1 cellular context compared by ENCODE assay signal in the genomic region with DNA sequence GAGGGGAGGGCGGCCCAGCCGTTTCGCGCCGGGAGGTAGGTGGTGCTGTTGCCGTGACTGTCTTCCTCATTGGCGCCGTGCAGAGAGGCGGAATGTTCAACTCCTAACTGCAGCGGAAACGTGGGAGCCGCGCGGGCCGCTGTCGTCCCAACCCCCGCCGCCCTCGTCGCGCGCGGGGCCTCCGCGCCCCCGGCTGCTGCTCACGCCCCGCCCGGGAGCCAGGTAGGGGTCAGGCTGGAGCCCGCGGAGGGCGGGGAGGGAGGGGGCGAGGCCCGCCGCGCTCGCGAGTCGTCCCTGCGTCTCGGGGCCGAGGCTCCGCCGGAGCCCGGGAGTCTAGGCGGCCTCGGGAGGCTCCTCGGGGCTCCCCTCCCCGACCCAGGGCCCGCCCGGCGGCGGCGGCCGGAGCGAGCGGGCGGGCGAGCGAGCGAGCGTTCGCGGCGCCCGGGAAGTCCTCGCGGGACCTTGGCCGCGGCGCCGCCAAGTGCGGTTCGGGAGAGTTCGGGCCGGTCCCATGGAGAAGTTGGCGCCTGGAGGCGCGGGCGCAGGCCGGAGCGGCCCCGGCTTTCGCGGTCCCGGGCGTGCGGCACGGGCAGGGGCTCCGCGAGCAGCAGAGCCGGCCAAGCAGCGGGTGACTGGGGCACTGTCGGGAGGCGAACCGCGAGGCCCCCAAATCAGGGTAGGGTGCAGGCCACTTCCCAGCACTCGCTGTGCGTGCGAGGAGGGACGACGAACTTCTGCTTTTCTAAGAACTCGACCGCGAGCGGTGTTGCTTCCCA.
TF ChIP-seq lines count a peak whose summit lies in the region.

Gene MAP3K20 (plus strand): TSS at position 66 of the 776 bp plus-strand sequence. CDS start 15,186 bp downstream, outside the sequence.

TF ChIP-seq in K562, 482 proteins besides CTCF, POLR2A, EP300 and RAD21 (continued from another document and continues in another):
- 0 out of 2 replicates have a peak, but pooled peaks have one; percentile 59 for TF ChIP-seq E2F5 (CRISPR knock-in tag; IDR thresholded peaks at IDR 0.05)
- TF ChIP-seq, protein P1, sequence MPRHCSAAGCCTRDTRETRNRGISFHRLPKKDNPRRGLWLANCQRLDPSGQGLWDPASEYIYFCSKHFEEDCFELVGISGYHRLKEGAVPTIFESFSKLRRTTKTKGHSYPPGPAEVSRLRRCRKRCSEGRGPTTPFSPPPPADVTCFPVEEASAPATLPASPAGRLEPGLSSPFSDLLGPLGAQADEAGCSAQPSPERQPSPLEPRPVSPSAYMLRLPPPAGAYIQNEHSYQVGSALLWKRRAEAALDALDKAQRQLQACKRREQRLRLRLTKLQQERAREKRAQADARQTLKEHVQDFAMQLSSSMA (CRISPR knock-in tag; IDR thresholded peaks at IDR 0.05) = no peak
- TF ChIP-seq RUNX1 (IDR thresholded peaks at IDR 0.05; ENCODE audit: low read depth) = 0 out of 2 replicates have a peak, but pooled peaks have one; percentile 15
- TF ChIP-seq GABPB1 (CRISPR knock-in tag; IDR thresholded peaks at IDR 0.05) = peak; percentile 41; the same call in 1 of the 2 replicates
- TF ChIP-seq ZNF253 (CRISPR knock-in tag; conservative IDR thresholded peaks at IDR 0.05) = no peak
- TF ChIP-seq NR3C1 (CRISPR knock-in tag; IDR thresholded peaks at IDR 0.05) = 0 out of 2 replicates have a peak, but pooled peaks have one; percentile 12
- TF ChIP-seq ILF3 (IDR thresholded peaks at IDR 0.05; ENCODE audit: borderline replicate concordance) = peak; percentile 48; the same call in 1 of the 2 replicates
- TF ChIP-seq, protein P2, sequence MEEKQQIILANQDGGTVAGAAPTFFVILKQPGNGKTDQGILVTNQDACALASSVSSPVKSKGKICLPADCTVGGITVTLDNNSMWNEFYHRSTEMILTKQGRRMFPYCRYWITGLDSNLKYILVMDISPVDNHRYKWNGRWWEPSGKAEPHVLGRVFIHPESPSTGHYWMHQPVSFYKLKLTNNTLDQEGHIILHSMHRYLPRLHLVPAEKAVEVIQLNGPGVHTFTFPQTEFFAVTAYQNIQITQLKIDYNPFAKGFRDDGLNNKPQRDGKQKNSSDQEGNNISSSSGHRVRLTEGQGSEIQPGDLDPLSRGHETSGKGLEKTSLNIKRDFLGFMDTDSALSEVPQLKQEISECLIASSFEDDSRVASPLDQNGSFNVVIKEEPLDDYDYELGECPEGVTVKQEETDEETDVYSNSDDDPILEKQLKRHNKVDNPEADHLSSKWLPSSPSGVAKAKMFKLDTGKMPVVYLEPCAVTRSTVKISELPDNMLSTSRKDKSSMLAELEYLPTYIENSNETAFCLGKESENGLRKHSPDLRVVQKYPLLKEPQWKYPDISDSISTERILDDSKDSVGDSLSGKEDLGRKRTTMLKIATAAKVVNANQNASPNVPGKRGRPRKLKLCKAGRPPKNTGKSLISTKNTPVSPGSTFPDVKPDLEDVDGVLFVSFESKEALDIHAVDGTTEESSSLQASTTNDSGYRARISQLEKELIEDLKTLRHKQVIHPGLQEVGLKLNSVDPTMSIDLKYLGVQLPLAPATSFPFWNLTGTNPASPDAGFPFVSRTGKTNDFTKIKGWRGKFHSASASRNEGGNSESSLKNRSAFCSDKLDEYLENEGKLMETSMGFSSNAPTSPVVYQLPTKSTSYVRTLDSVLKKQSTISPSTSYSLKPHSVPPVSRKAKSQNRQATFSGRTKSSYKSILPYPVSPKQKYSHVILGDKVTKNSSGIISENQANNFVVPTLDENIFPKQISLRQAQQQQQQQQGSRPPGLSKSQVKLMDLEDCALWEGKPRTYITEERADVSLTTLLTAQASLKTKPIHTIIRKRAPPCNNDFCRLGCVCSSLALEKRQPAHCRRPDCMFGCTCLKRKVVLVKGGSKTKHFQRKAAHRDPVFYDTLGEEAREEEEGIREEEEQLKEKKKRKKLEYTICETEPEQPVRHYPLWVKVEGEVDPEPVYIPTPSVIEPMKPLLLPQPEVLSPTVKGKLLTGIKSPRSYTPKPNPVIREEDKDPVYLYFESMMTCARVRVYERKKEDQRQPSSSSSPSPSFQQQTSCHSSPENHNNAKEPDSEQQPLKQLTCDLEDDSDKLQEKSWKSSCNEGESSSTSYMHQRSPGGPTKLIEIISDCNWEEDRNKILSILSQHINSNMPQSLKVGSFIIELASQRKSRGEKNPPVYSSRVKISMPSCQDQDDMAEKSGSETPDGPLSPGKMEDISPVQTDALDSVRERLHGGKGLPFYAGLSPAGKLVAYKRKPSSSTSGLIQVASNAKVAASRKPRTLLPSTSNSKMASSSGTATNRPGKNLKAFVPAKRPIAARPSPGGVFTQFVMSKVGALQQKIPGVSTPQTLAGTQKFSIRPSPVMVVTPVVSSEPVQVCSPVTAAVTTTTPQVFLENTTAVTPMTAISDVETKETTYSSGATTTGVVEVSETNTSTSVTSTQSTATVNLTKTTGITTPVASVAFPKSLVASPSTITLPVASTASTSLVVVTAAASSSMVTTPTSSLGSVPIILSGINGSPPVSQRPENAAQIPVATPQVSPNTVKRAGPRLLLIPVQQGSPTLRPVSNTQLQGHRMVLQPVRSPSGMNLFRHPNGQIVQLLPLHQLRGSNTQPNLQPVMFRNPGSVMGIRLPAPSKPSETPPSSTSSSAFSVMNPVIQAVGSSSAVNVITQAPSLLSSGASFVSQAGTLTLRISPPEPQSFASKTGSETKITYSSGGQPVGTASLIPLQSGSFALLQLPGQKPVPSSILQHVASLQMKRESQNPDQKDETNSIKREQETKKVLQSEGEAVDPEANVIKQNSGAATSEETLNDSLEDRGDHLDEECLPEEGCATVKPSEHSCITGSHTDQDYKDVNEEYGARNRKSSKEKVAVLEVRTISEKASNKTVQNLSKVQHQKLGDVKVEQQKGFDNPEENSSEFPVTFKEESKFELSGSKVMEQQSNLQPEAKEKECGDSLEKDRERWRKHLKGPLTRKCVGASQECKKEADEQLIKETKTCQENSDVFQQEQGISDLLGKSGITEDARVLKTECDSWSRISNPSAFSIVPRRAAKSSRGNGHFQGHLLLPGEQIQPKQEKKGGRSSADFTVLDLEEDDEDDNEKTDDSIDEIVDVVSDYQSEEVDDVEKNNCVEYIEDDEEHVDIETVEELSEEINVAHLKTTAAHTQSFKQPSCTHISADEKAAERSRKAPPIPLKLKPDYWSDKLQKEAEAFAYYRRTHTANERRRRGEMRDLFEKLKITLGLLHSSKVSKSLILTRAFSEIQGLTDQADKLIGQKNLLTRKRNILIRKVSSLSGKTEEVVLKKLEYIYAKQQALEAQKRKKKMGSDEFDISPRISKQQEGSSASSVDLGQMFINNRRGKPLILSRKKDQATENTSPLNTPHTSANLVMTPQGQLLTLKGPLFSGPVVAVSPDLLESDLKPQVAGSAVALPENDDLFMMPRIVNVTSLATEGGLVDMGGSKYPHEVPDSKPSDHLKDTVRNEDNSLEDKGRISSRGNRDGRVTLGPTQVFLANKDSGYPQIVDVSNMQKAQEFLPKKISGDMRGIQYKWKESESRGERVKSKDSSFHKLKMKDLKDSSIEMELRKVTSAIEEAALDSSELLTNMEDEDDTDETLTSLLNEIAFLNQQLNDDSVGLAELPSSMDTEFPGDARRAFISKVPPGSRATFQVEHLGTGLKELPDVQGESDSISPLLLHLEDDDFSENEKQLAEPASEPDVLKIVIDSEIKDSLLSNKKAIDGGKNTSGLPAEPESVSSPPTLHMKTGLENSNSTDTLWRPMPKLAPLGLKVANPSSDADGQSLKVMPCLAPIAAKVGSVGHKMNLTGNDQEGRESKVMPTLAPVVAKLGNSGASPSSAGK (IDR thresholded peaks at IDR 0.05) = peak; percentile 67
- TF ChIP-seq PKNOX1 (IDR thresholded peaks at IDR 0.05) = no peak
- no peak for TF ChIP-seq ATF1 (CRISPR knock-in tag; IDR thresholded peaks at IDR 0.05)
- TF ChIP-seq ATF1 (tag; IDR thresholded peaks at IDR 0.05) = peak; percentile 53; the same call in 1 of the 2 replicates
- no peak for TF ChIP-seq RBM34 (IDR thresholded peaks at IDR 0.05; ENCODE audit: borderline replicate concordance, insufficient read depth, low read length)
- TF ChIP-seq TAF7 (tag; IDR thresholded peaks at IDR 0.05) = no peak
- TF ChIP-seq JUND (IDR thresholded peaks at IDR 0.05; ENCODE audit: borderline replicate concordance, low read depth, low read length) = 0 out of 2 replicates have a peak, but pooled peaks have one; percentile 30
- TF ChIP-seq JUND (tag; IDR thresholded peaks at IDR 0.05; ENCODE audit: borderline replicate concordance, low read depth, low read length) = no peak
- peak; percentile 55; the same call in 1 of the 2 replicates for TF ChIP-seq ZNF395 (CRISPR knock-in tag; IDR thresholded peaks at IDR 0.05)
- peak; percentile 40; the same call in 1 of the 2 replicates for TF ChIP-seq GABPA (tag; conservative IDR thresholded peaks at IDR 0.05; ENCODE audit: low read depth)
- peak; percentile 45 to 89; a peak in 2 of 4 replicates for TF ChIP-seq UBTF (IDR thresholded peaks at IDR 0.05; ENCODE audit: borderline replicate concordance in 1 of 2, low read depth in 2 of 2, low read length in 2 of 2)
- TF ChIP-seq GTF2A2 (tag; IDR thresholded peaks at IDR 0.05) = no peak
- TF ChIP-seq PHF20 (IDR thresholded peaks at IDR 0.05; ENCODE audit: partially characterized antibody) = no peak
- TF ChIP-seq XRCC4 (IDR thresholded peaks at IDR 0.05; ENCODE audit: extremely low read depth, insufficient read depth, insufficient read length) = no peak
- no peak for TF ChIP-seq TRIM25 (IDR thresholded peaks at IDR 0.05; ENCODE audit: borderline replicate concordance)
- no peak for TF ChIP-seq ZBTB43 (CRISPR knock-in tag; IDR thresholded peaks at IDR 0.05)
- peak; percentile 84; the same call in 1 of the 2 replicates for TF ChIP-seq HMGXB4 (CRISPR knock-in tag; IDR thresholded peaks at IDR 0.05)
